8 cellular contexts compared by ENCODE assay signal in the genomic region with DNA sequence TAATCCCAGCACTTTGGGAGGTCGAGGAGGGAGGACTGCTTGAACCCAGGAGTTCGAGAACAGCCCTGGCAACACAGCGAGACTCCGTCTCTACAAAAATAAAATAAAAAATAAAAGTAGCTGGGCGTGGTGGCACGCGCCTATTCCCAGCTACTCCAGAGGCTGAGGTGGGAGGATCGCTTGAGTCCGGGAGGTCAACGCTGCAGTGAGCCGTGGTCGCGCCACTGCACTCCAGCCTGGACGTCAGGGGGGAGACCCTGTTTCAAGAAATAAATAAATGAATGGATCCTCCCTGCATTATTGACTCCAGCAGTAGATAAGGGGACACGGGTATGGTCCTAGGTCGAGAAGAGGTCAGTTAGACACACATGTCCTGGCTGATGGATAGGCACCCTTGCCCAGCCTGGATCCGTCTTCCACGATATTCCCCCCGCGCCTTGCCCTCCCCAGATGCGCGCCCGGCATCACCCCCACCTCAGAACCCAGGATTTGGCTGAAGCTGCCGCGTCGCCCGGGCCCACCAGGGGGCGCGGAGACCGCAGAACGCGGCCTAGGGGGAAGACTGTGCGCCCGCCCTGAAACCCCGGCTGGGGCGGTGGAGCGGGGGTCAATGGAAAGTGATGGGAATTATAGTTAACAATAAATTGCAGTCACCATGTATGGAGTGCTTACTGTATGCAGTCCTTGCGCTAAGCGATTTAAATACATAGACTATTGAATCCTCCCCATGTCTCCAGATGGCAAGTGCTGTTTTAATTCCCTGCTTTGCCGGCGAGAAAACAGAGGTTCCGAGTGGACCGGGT. TPM values are rescaled to one million over a fixed set of nuclear protein-coding genes. Genes with fewer than 3 reads are reported as not detected.
DNase-seq lines count a peak whose midpoint lies in the region; ATAC-seq and TF ChIP-seq lines count a peak whose summit lies in the region.

No MANE protein-coding gene starts in this region.

- H3K4me1 ChIP-seq in urinary bladder (ENCODE audit: insufficient read depth): no peaks in the 10 kb centered on the region

- H3K36me3 ChIP-seq in urinary bladder (ENCODE audit: insufficient read depth): no peaks in the 10 kb centered on the region

- intact Hi-C loops in left ventricle myocardium superior (cut with micrococcal nuclease) (loop anchor here (2.0 kb wide), 1 partner anchor 17 kb away; no protein-coding TSS in a partner anchor), posterior vena cava (cut with DNase I) (loop anchor here (2.0 kb wide), 2 partner anchors 17 to 19 kb away; no protein-coding TSS in a partner anchor)

- peaks cover 38 to 46% (median 41%) of the 10 kb centered on the region in 3 donors for H3K4me1 Mint-ChIP-seq in T-cell

- ATAC-seq in T-cell (replicated peaks in 1 of 4) (peak in 3 of 4 experiments; percentile 30 to 31 (median 31)), left ventricle myocardium superior (peak; percentile 44)

- H3K27ac Mint-ChIP-seq in T-cell: peak overlapping the region; percentile 88

- no peak for TF ChIP-seq POLR2A in NB4 (IDR thresholded peaks at IDR 0.05; ENCODE audit: extremely low read depth, insufficient read length)

- 9% methylated on average over 43 of the region's 43 CpGs for WGBS in urinary bladder

- DNase-seq in SIG-M5 treated with dmso at 0.1 percent for 504 hours (lab: John Stamatoyannopoulos, UW; ENCODE audit: unreplicated experiment) (peak; percentile 71), SIG-M5 (lab: John Stamatoyannopoulos, UW) (no peak), NB4 (ENCODE audit: low read depth) (peak; percentile 82), T-cell (peak; percentile 51 to 87 (median 71)), amniotic stem cell (lab: John Stamatoyannopoulos, UW) (peak; percentile 50), left ventricle myocardium superior (peak; percentile 90), posterior vena cava (ENCODE audit: low spot score) (peak; percentile 95)

- H3K27me3 Mint-ChIP-seq in T-cell: no peaks in the 10 kb centered on the region

- H3K4me3 ChIP-seq in NB4 (ENCODE audit: low read depth, low read length) (peak overlapping the region; percentile 69), urinary bladder (ENCODE audit: low read depth, low read length) (peak overlapping the region; percentile 45)

- H3K36me3 Mint-ChIP-seq in T-cell: no peaks in the 10 kb centered on the region

- H3K4me3 Mint-ChIP-seq in T-cell: peak overlapping the region; percentile 77 to 83 (median 82)

- CTCF ChIA-PET in T-cell (lab: Charles Lee): interaction anchor here (1.7 to 4.1 kb wide), 6 partner anchors 14 to 20 kb away, joined by 4 to 32 read pairs (median 12); a partner anchor contains a TSS

- POLR2A ChIA-PET in T-cell (lab: Charles Lee): interaction anchor here (0.6 to 2.8 kb wide), 6 partner anchors 14 to 74 kb away, joined by 4 to 10 read pairs (median 6); a partner anchor contains a TSS

- H3K27ac ChIP-seq in urinary bladder (ENCODE audit: low read depth): peak overlapping the region; percentile 65

- no peaks in the 10 kb centered on the region for H3K9me3 Mint-ChIP-seq in T-cell

- peak; percentile 82 for TF ChIP-seq CTCF in NB4 (IDR thresholded peaks at IDR 0.05; ENCODE audit: low read depth, low read length)

RNA-seq across cellular contexts. Expression of a gene that starts 2.1 kb away (rescaled TPM):
- total RNA-seq in T-cell: 10 to 100 TPM; 19.7 to 26.6 (median 22.8) TPM
- 44.9 TPM for total RNA-seq in left ventricle myocardium superior
- 10 to 100 TPM; 20.2 to 21.7 TPM for total RNA-seq in posterior vena cava
- 30.2 TPM for total RNA-seq in urinary bladder
- polyA plus RNA-seq in urinary bladder: 28.4 TPM

RNA-seq across cellular contexts. Expression of a gene that starts 13.9 kb away (rescaled TPM):
- total RNA-seq in T-cell (1,000 to 10,000 TPM in 2 of 5 donors, 100 to 1,000 TPM in 3; 117 to 2,289 (median 138) TPM), left ventricle myocardium superior (24.2 TPM), posterior vena cava (100 to 1,000 TPM; 193 to 418 TPM), urinary bladder (107 TPM)
- polyA plus RNA-seq in urinary bladder: 545 TPM

RNA-seq across cellular contexts. Expression of a gene that starts 24.2 kb away (rescaled TPM):
- total RNA-seq in T-cell (100 to 1,000 TPM in 3 of 5 donors, 10 to 100 TPM in 2; 94.5 to 150 (median 134) TPM), left ventricle myocardium superior (750 TPM), posterior vena cava (100 to 1,000 TPM; 126 to 130 TPM), urinary bladder (74.2 TPM)
- polyA plus RNA-seq in urinary bladder: 245 TPM

RNA-seq across cellular contexts. Expression of a gene that starts 24.5 kb away (rescaled TPM):
- total RNA-seq in T-cell (1 to 10 TPM in 1 of 5 donors, under 1 TPM in 3, not detected in 1; 0.63 to 2.4 (median 0.97) TPM), left ventricle myocardium superior (2.2 TPM), posterior vena cava (1 to 10 TPM in 1 of 2 donors, under 1 TPM in 1; 1.00 to 1.6 TPM), urinary bladder (not detected)
- polyA plus RNA-seq in urinary bladder: not detected

RNA-seq across cellular contexts. Expression of a gene that starts 25.8 kb away (rescaled TPM):
- total RNA-seq in T-cell (under 1 TPM in 1 of 5 donors, not detected in 4; 0.16 TPM), left ventricle myocardium superior (not detected), posterior vena cava (not detected), urinary bladder (not detected)
- not detected for polyA plus RNA-seq in urinary bladder
